Comparison of ENCODE assay signal across 19 cellular contexts in the genomic region with DNA sequence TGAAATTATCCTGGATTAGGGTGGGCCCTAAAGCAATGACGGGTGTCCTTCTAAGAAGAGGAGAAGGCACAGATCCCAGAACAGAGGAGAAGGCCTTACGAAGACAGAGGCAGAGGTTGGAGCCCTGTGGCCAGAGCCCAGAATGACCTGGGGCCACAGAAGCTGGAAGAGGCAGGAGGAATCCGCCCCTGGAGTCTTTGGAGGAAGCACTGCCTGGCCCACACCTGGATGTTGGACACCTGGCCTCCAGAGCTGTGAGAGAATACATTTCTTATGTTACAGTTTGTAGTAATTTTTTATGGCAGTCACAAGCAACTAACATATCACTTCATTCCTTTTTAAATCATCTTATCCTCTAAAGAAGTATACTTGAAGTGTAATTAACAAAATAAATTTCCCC. TPM values are rescaled to one million over a fixed set of nuclear protein-coding genes. Genes with fewer than 3 reads are reported as not detected.
DNase-seq lines count a peak whose midpoint lies in the region; ATAC-seq and TF ChIP-seq lines count a peak whose summit lies in the region.
"Had no signal": no experiment of that assay in that cellular context is flagged by ENCODE, and none has a peak within 500 bp of the region (broad histone marks: within the 10 kb centered on the region; RNA-seq: fewer than 3 reads in every experiment).

No MANE protein-coding gene starts in this region.

- no peak overlapping the region for H3K4me3 ChIP-seq in BLaER1 treated with 17β-estradiol and CSF1 and Interleukin-3, amounts not matched to agents 10 nM and 100 nM
- no peak overlapping the region for H3K4me3 ChIP-seq in CD8-positive, alpha-beta T cell (ENCODE audit: low read depth, low read length)
- no peak overlapping the region for H3K4me3 ChIP-seq in uterus
- H3K4me3 ChIP-seq in endodermal cell (ENCODE audit: low read length), result no peak overlapping the region
- H3K4me3 ChIP-seq: adrenal gland, MG63, SK-N-MC had no signal

- H3K4me2 ChIP-seq in BLaER1 treated with 17β-estradiol and CSF1 and Interleukin-3, amounts not matched to agents 10 nM and 100 nM, result peak overlapping the region in 10 of 11 experiments; percentile 64 to 94 (median 78); a peak in 15 of 22 replicates

- H3K4me3 Mint-ChIP-seq in CD8-positive, alpha-beta T cell, result no peak overlapping the region
- H3K4me3 Mint-ChIP-seq in activated T-helper 1 cell treated with anti-CD3 and anti-CD28 coated beads, Interleukin-12 subunit alpha, Interleukin-12 subunit beta, Interleukin-2, Interleukin-4 antibody, amounts not matched to agents 30 ng/mL and 10 ng/mL and 1 ng/mL, durations not matched to agents 14 hours and 24 hours and 36 hours, result no peak overlapping the region
- H3K4me3 Mint-ChIP-seq in natural killer cell (no peak overlapping the region), endodermal cell (no peak overlapping the region)

- peak overlapping the region in 7 of 11 experiments; percentile 20 to 88 (median 82); a peak in 11 of 22 replicates for H3K27ac ChIP-seq in BLaER1 treated with 17β-estradiol and CSF1 and Interleukin-3, amounts not matched to agents 10 nM and 100 nM
- H3K27ac ChIP-seq in CD8-positive, alpha-beta T cell (ENCODE audit: low read depth, low read length), result no peak overlapping the region
- H3K27ac ChIP-seq in uterus (no peak overlapping the region), endodermal cell (ENCODE audit: low read depth, low read length) (no peak overlapping the region)
- H3K27ac ChIP-seq: adrenal gland, SK-N-MC had no signal

- no peaks in the 10 kb centered on the region for H3K9me3 Mint-ChIP-seq in CD8-positive, alpha-beta T cell
- no peaks in the 10 kb centered on the region for H3K9me3 Mint-ChIP-seq in activated T-helper 1 cell treated with anti-CD3 and anti-CD28 coated beads, Interleukin-12 subunit alpha, Interleukin-12 subunit beta, Interleukin-2, Interleukin-4 antibody, amounts not matched to agents 30 ng/mL and 10 ng/mL and 1 ng/mL, durations not matched to agents 14 hours and 24 hours and 36 hours
- H3K9me3 Mint-ChIP-seq in natural killer cell, result no peaks in the 10 kb centered on the region
- H3K9me3 Mint-ChIP-seq in endodermal cell, result no peaks in the 10 kb centered on the region

- H3K36me3 Mint-ChIP-seq in CD8-positive, alpha-beta T cell, result peaks cover 4% of the 10 kb centered on the region
- H3K36me3 Mint-ChIP-seq in activated T-helper 1 cell treated with anti-CD3 and anti-CD28 coated beads, Interleukin-12 subunit alpha, Interleukin-12 subunit beta, Interleukin-2, Interleukin-4 antibody, amounts not matched to agents 30 ng/mL and 10 ng/mL and 1 ng/mL, durations not matched to agents 14 hours and 24 hours and 36 hours (ENCODE audit: low read depth), result peaks cover 11% of the 10 kb centered on the region
- H3K36me3 Mint-ChIP-seq in natural killer cell (no peaks in the 10 kb centered on the region), endodermal cell (ENCODE audit: low read depth) (peaks cover under 1% of the 10 kb centered on the region)

- CTCF ChIA-PET in CD8-positive, alpha-beta T cell (lab: Charles Lee), result interaction anchor here (0.7 kb wide), 1 partner anchor 146 kb away, joined by 4 read pairs; no protein-coding TSS in a partner anchor

- WGBS in endodermal cell (ENCODE audit: insufficient coverage in 1 of 2, insufficient read length in 1 of 2), 2 experiments, result 88 to 93% methylated on average over 2 to 3 of the region's 3 CpGs

- no peak for ATAC-seq in CD8-positive, alpha-beta T cell
- ATAC-seq in natural killer cell, result no peak

- H3K27ac Mint-ChIP-seq in CD8-positive, alpha-beta T cell, result peak overlapping the region; percentile 77
- H3K27ac Mint-ChIP-seq in activated T-helper 1 cell treated with anti-CD3 and anti-CD28 coated beads, Interleukin-12 subunit alpha, Interleukin-12 subunit beta, Interleukin-2, Interleukin-4 antibody, amounts not matched to agents 30 ng/mL and 10 ng/mL and 1 ng/mL, durations not matched to agents 14 hours and 24 hours and 36 hours, result peak overlapping the region; percentile 40
- peak overlapping the region; percentile 91 to 93 for H3K27ac Mint-ChIP-seq in natural killer cell
- no peak overlapping the region for H3K27ac Mint-ChIP-seq in endodermal cell

- peaks cover 57% of the 10 kb centered on the region for H3K4me1 Mint-ChIP-seq in CD8-positive, alpha-beta T cell (ENCODE audit: low read depth)
- peaks cover 73% of the 10 kb centered on the region for H3K4me1 Mint-ChIP-seq in activated T-helper 1 cell treated with anti-CD3 and anti-CD28 coated beads, Interleukin-12 subunit alpha, Interleukin-12 subunit beta, Interleukin-2, Interleukin-4 antibody, amounts not matched to agents 30 ng/mL and 10 ng/mL and 1 ng/mL, durations not matched to agents 14 hours and 24 hours and 36 hours (ENCODE audit: low read depth)
- peaks cover 16 to 32% of the 10 kb centered on the region in 2 donors for H3K4me1 Mint-ChIP-seq in natural killer cell
- peaks cover 2% of the 10 kb centered on the region for H3K4me1 Mint-ChIP-seq in endodermal cell

- H3K9ac ChIP-seq in BLaER1 treated with 17β-estradiol and CSF1 and Interleukin-3, amounts not matched to agents 10 nM and 100 nM, result peak overlapping the region in 2 of 11 experiments; percentile 7 to 31; a peak in 1 of 22 replicates
- H3K9ac ChIP-seq in endodermal cell (ENCODE audit: extremely low read depth, low read length, poor library complexity, severe bottlenecking), result no peak overlapping the region

- intact Hi-C loops in CD8-positive, alpha-beta T cell (cut with DNase I, micrococcal nuclease), result loop anchor here (5.0 to 10.0 kb wide), 6 partner anchors 256 to 1176 kb away; partner anchors contain the start of genes CEP72 (in 1 of the 2) and CLPTM1L (in 1 of the 2)
- intact Hi-C loops in activated T-helper 1 cell treated with anti-CD3 and anti-CD28 coated beads, Interleukin-12 subunit alpha, Interleukin-12 subunit beta, Interleukin-2, Interleukin-4 antibody, amounts not matched to agents 30 ng/mL and 10 ng/mL and 1 ng/mL, durations not matched to agents 14 hours and 24 hours and 36 hours (cut with micrococcal nuclease), result loop anchor here (5.0 to 10.0 kb wide), 6 partner anchors 156 to 1316 kb away; partner anchors contain the start of genes BRD9, CLPTM1L and TRIP13
- intact Hi-C loops in natural killer cell (cut with micrococcal nuclease), result no loop called here
- intact Hi-C loops in uterus (cut with DNase I; ENCODE audit: low total_unique reads), result no loop called here

- H4K20me1 ChIP-seq in BLaER1 treated with 17β-estradiol and CSF1 and Interleukin-3, amounts not matched to agents 10 nM and 100 nM, result peaks cover 0 to 20% (median 5%) of the 10 kb centered on the region in 11 experiments; a peak in 17 of 22 replicates

- no peaks in the 10 kb centered on the region for H3K27me3 Mint-ChIP-seq in CD8-positive, alpha-beta T cell (ENCODE audit: low read depth)
- peaks cover 2% of the 10 kb centered on the region for H3K27me3 Mint-ChIP-seq in activated T-helper 1 cell treated with anti-CD3 and anti-CD28 coated beads, Interleukin-12 subunit alpha, Interleukin-12 subunit beta, Interleukin-2, Interleukin-4 antibody, amounts not matched to agents 30 ng/mL and 10 ng/mL and 1 ng/mL, durations not matched to agents 14 hours and 24 hours and 36 hours (ENCODE audit: insufficient read depth)
- H3K27me3 Mint-ChIP-seq in natural killer cell (ENCODE audit: low read depth in 2 of 2) (peaks cover 4 to 5% of the 10 kb centered on the region in 2 donors), endodermal cell (ENCODE audit: insufficient read depth) (no peaks in the 10 kb centered on the region)

- POLR2A ChIA-PET in CD8-positive, alpha-beta T cell (lab: Charles Lee), result interaction anchor here (1.2 kb wide), 1 partner anchor 10 kb away, joined by 3 read pairs; the partner anchor contains the start of gene NDUFS6

- H3K9me3 ChIP-seq in BLaER1 treated with 17β-estradiol and CSF1 and Interleukin-3, amounts not matched to agents 10 nM and 100 nM (replicated peaks in 1 of 11), result no peaks in the 10 kb centered on the region
- H3K9me3 ChIP-seq in CD8-positive, alpha-beta T cell (ENCODE audit: low read length), result no peaks in the 10 kb centered on the region
- H3K9me3 ChIP-seq in uterus, result no peaks in the 10 kb centered on the region
- H3K9me3 ChIP-seq in endodermal cell (ENCODE audit: control insufficient read depth, low read length), result no peaks in the 10 kb centered on the region
- H3K9me3 ChIP-seq: adrenal gland had no signal

- no peak for DNase-seq in CD8-positive, alpha-beta T cell
- no peak for DNase-seq in activated T-helper 1 cell treated with anti-CD3 and anti-CD28 coated beads, Interleukin-12 subunit alpha, Interleukin-12 subunit beta, Interleukin-2, Interleukin-4 antibody, amounts not matched to agents 30 ng/mL and 10 ng/mL and 1 ng/mL, durations not matched to agents 14 hours and 24 hours and 36 hours (ENCODE audit: low spot score)
- DNase-seq in natural killer cell (no peak), uterus (no peak), endodermal cell (no peak)
- no peak for DNase-seq in effector CD4-positive, alpha-beta T cell
- DNase-seq: adrenal gland; C1 segment of cervical spinal cord; central memory CD4-positive, alpha-beta T cell; HCEC 1CT; MG63; NCI-H1694 treated with DMSO at 0.1 percent for 48 hours; NCI-H510A treated with DMSO at 0.1 percent for 48 hours; occipital lobe; OCI-M1; stimulated activated CD4-positive, alpha-beta T cell treated with anti-CD3 and anti-CD28 coated beads, Interleukin-4, amount 100 ng/mL, for 24 hours; stimulated activated CD8-positive, alpha-beta memory T cell treated with anti-CD3 and anti-CD28 coated beads, Interleukin-4, amount 100 ng/mL, for 48 hours had no signal

- TF ChIP-seq CTCF in CD8-positive, alpha-beta T cell (IDR thresholded peaks at IDR 0.05), result no peak
- TF ChIP-seq CTCF in natural killer cell (IDR thresholded peaks at IDR 0.05), result no peak
- no peak for TF ChIP-seq CTCF in uterus (IDR thresholded peaks at IDR 0.05)
- TF ChIP-seq CTCF in endodermal cell (conservative IDR thresholded peaks at IDR 0.05), result no peak

- no peaks in the 10 kb centered on the region for H3K27me3 ChIP-seq in BLaER1 treated with 17β-estradiol and CSF1 and Interleukin-3, amounts not matched to agents 10 nM and 100 nM
- no peaks in the 10 kb centered on the region for H3K27me3 ChIP-seq in CD8-positive, alpha-beta T cell (ENCODE audit: insufficient read depth, low read length)
- H3K27me3 ChIP-seq in uterus (no peaks in the 10 kb centered on the region), endodermal cell (ENCODE audit: control insufficient read depth, insufficient read depth, low read length, poor library complexity, severe bottlenecking) (no peaks in the 10 kb centered on the region)
- H3K27me3 ChIP-seq: MG63 had no signal

- peaks cover 59 to 78% (median 75%) of the 10 kb centered on the region in 10 experiments for H3K4me1 ChIP-seq in BLaER1 treated with 17β-estradiol and CSF1 and Interleukin-3, amounts not matched to agents 10 nM and 100 nM
- peaks cover 55% of the 10 kb centered on the region for H3K4me1 ChIP-seq in CD8-positive, alpha-beta T cell (ENCODE audit: insufficient read depth, low read length)
- H3K4me1 ChIP-seq in uterus, result no peaks in the 10 kb centered on the region
- no peaks in the 10 kb centered on the region for H3K4me1 ChIP-seq in endodermal cell (ENCODE audit: control insufficient read depth, insufficient read depth, low read length)
- H3K4me1 ChIP-seq: adrenal gland had no signal

- H3K36me3 ChIP-seq in BLaER1 treated with 17β-estradiol and CSF1 and Interleukin-3, amounts not matched to agents 10 nM and 100 nM, result peaks cover 0 to 6% (median 3%) of the 10 kb centered on the region in 11 experiments; a peak in 13 of 22 replicates
- H3K36me3 ChIP-seq in CD8-positive, alpha-beta T cell (ENCODE audit: insufficient read depth, low read length), result no peaks in the 10 kb centered on the region
- H3K36me3 ChIP-seq in uterus, result no peaks in the 10 kb centered on the region
- H3K36me3 ChIP-seq in endodermal cell (ENCODE audit: control insufficient read depth, insufficient read depth, low read length), result no peaks in the 10 kb centered on the region

- no peak for TF ChIP-seq POLR2A in uterus (IDR thresholded peaks at IDR 0.05)

RNA-seq across cellular contexts. Expression of gene MRPL36, which starts 8.5 kb away (rescaled TPM):
- 10 to 100 TPM; 11.6 to 12.7 TPM for total RNA-seq in CD8-positive, alpha-beta T cell
- total RNA-seq in activated T-helper 1 cell treated with anti-CD3 and anti-CD28 coated beads, Interleukin-12 subunit alpha, Interleukin-12 subunit beta, Interleukin-2, Interleukin-4 antibody, amounts not matched to agents 30 ng/mL and 10 ng/mL and 1 ng/mL, durations not matched to agents 14 hours and 24 hours and 36 hours, result 109 and 118 TPM in 2 replicates
- total RNA-seq in natural killer cell, result 10 to 100 TPM; 14.1 to 21.2 (median 17.1) TPM
- total RNA-seq in uterus, result 100 to 1,000 TPM in 1 of 4 donors, 10 to 100 TPM in 3; 14.4 to 107 (median 31.6) TPM
- 10 to 100 TPM; 44.0 to 49.7 TPM for total RNA-seq in endodermal cell
- polyA plus RNA-seq in endodermal cell (2013, experiment 1 of 2), result 73.8 TPM
- 63.7 TPM for polyA plus RNA-seq in endodermal cell (2013, experiment 2 of 2)

RNA-seq across cellular contexts. Expression of gene NDUFS6, which starts 10.0 kb away (rescaled TPM):
- 10 to 100 TPM; 16.5 to 19.8 TPM for total RNA-seq in CD8-positive, alpha-beta T cell
- 40.3 and 41.5 TPM in 2 replicates for total RNA-seq in activated T-helper 1 cell treated with anti-CD3 and anti-CD28 coated beads, Interleukin-12 subunit alpha, Interleukin-12 subunit beta, Interleukin-2, Interleukin-4 antibody, amounts not matched to agents 30 ng/mL and 10 ng/mL and 1 ng/mL, durations not matched to agents 14 hours and 24 hours and 36 hours
- total RNA-seq in natural killer cell (10 to 100 TPM; 19.2 to 25.9 (median 22.5) TPM), uterus (10 to 100 TPM in 3 of 4 donors, 1 to 10 TPM in 1; 8.5 to 17.9 (median 14.6) TPM), endodermal cell (10 to 100 TPM; 47.9 to 65.2 TPM)
- polyA plus RNA-seq in endodermal cell (2013, experiment 1 of 2), result 79.9 TPM
- 73.3 TPM for polyA plus RNA-seq in endodermal cell (2013, experiment 2 of 2)

Comparison
In these comparisons a context has a peak if more than half of its experiments do, and no peak if none do; other contexts are left out.
1. H3K27ac ChIP-seq: peak in BLaER1 treated with 17β-estradiol and CSF1 and Interleukin-3, amounts not matched to agents 10 nM and 100 nM (7 of 11); none in CD8-positive, alpha-beta T cell (single experiment), uterus (0 of 2) and endodermal cell (single experiment).
2. intact Hi-C loops: an anchor here in CD8-positive, alpha-beta T cell (5.0 to 10.0 kb wide) and activated T-helper 1 cell treated with anti-CD3 and anti-CD28 coated beads, Interleukin-12 subunit alpha, Interleukin-12 subunit beta, Interleukin-2, Interleukin-4 antibody, amounts not matched to agents 30 ng/mL and 10 ng/mL and 1 ng/mL, durations not matched to agents 14 hours and 24 hours and 36 hours (5.0 to 10.0 kb wide); none called in natural killer cell and uterus.